Comparison of ENCODE assay signal across 8 cellular contexts in genomic region chr6:138773177-138774091, GRCh38. TPM values are rescaled to one million over a fixed set of nuclear protein-coding genes. Genes with fewer than 3 reads are reported as not detected.
DNase-seq lines count a peak whose midpoint lies in the region; ATAC-seq, FAIRE-seq and TF ChIP-seq lines count a peak whose summit lies in the region.

Gene CCDC28A, plus strand, starts transcription at chr6:138773769. Its CDS starts 2,352 bp downstream, at chr6:138776121.

- no peak for TF ChIP-seq EP300 in transverse colon (IDR thresholded peaks at IDR 0.05; ENCODE audit: low read depth)

- no peaks in the 10 kb centered on the region for H3K36me3 ChIP-seq in trophoblast cell (ENCODE audit: control insufficient read depth in 1 of 2, insufficient read depth in 2 of 2, low read length in 2 of 2)
- peaks cover 0 to 18% (median 0%) of the 10 kb centered on the region in 4 donors for H3K36me3 ChIP-seq in transverse colon

- peak within 1 kb of the TSS; percentile 59 for H4K12ac ChIP-seq in trophoblast cell (ENCODE audit: low read depth, low read length)

- peak within 1 kb of the TSS; percentile 92 for H2AFZ ChIP-seq in trophoblast cell (ENCODE audit: insufficient read depth, low read length, poor library complexity)

- H3K27me3 Mint-ChIP-seq in T-cell, result no peaks in the 10 kb centered on the region

- H4K91ac ChIP-seq in trophoblast cell (ENCODE audit: low read depth, low read length), result peak within 1 kb of the TSS; percentile 93

- H3K27ac ChIP-seq in adipose tissue (ENCODE audit: low read depth, low read length) (peak within 1 kb of the TSS; percentile 96), trophoblast cell (ENCODE audit: low read depth, low read length) (peak within 1 kb of the TSS; percentile 89), transverse colon (peak within 1 kb of the TSS; percentile 89 to 96 (median 93))

- TF ChIP-seq POLR2A in GM12891 (IDR thresholded peaks at IDR 0.05; ENCODE audit: low read depth, low read length) (0 out of 2 replicates have a peak, but pooled peaks have one; percentile 45), transverse colon (IDR thresholded peaks at IDR 0.05) (peak; percentile 70)

- H3K79me2 ChIP-seq in trophoblast cell (ENCODE audit: control insufficient read depth, insufficient read depth, low read length, poor library complexity), result no peaks in the 10 kb centered on the region

- H3K4me1 ChIP-seq in trophoblast cell (ENCODE audit: control insufficient read depth in 1 of 2, insufficient read depth in 2 of 2, low read length in 2 of 2), result peaks cover 3% of the 10 kb centered on the region in 2 experiments
- peaks cover 0 to 19% (median 13%) of the 10 kb centered on the region in 4 donors for H3K4me1 ChIP-seq in transverse colon

- peak within 1 kb of the TSS; percentile 34 for H2BK12ac ChIP-seq in trophoblast cell (ENCODE audit: low read length)

- H3K27me3 ChIP-seq in trophoblast cell (ENCODE audit: insufficient read depth, low read length) (no peaks in the 10 kb centered on the region), transverse colon (no peaks in the 10 kb centered on the region)

- peak within 1 kb of the TSS; percentile 89 to 98 (median 98) for H3K4me3 Mint-ChIP-seq in T-cell

- H3K18ac ChIP-seq in trophoblast cell (ENCODE audit: low read length), result peak within 1 kb of the TSS; percentile 56

- H3K9me3 Mint-ChIP-seq in T-cell, result no peaks in the 10 kb centered on the region

- DNase-seq in GM12891 (ENCODE audit: insufficient read length, low spot score), result peak; percentile 53
- DNase-seq in NCI-H1436 treated with DMSO at 0.1 percent for 48 hours (lab: John Stamatoyannopoulos, UW), result peak; percentile 82
- DNase-seq in T-cell, result peak; percentile 87 to 95 (median 93)
- peak; percentile 96 for DNase-seq in cardiac septum (ENCODE audit: low spot score)
- DNase-seq in trophoblast cell, result peak; percentile 91 to 98
- peak; percentile 94 for DNase-seq in transverse colon

- in situ Hi-C loops in transverse colon (cut with MboI; ENCODE audit: low pct_ligation_motif_present in 1 of 4, low pct_unique_long_range_greater_than_20kb in 1 of 4, low sequenced_read_pairs in 3 of 4), result loop anchor here (5.0 to 25.0 kb wide), 4 partner anchors 186 to 661 kb away; partner anchors contain the start of genes HEBP2 (in 2 of the 4) and PERP (in 1 of the 4)

- peak within 1 kb of the TSS; percentile 86 for H4K8ac ChIP-seq in trophoblast cell (ENCODE audit: low read depth, low read length)

- peak within 1 kb of the TSS; percentile 85 for H2BK120ac ChIP-seq in trophoblast cell (ENCODE audit: insufficient read depth, low read length, poor library complexity)

- ATAC-seq in HG02840 (IDR thresholded peaks at IDR 0.05; ENCODE audit: low FRiP score, unreplicated experiment) (peak; percentile 96), T-cell (replicated peaks in 1 of 4) (peak; percentile 88 to 92 (median 88))

- 0% methylated on average over 47 of the region's 47 CpGs for WGBS in adipose tissue, 3 donors
- no CpG with 5 or more reads among the region's 47 CpGs for WGBS in trophoblast cell (ENCODE audit: extremely low coverage, insufficient coverage, insufficient read length)
- 0% methylated on average over 4 to 47 of the region's 47 CpGs for WGBS in transverse colon (ENCODE audit: low coverage in 1 of 2), 2 donors

- no peak within 1 kb of the TSS for H3K23ac ChIP-seq in trophoblast cell (ENCODE audit: low read length)

- peak within 1 kb of the TSS; percentile 89 for H3K4me2 ChIP-seq in trophoblast cell (ENCODE audit: low read length)

- H3K27ac Mint-ChIP-seq in T-cell, result peak within 1 kb of the TSS; percentile 100

- peak within 1 kb of the TSS; percentile 37 for H3K4ac ChIP-seq in trophoblast cell (ENCODE audit: low read depth, low read length)

- H3K9me3 ChIP-seq in trophoblast cell (ENCODE audit: insufficient read depth, low read depth, low read length) (no peaks in the 10 kb centered on the region), transverse colon (no peaks in the 10 kb centered on the region)

- H3K9ac ChIP-seq in trophoblast cell (ENCODE audit: low read length), result peak within 1 kb of the TSS; percentile 88

- CTCF ChIA-PET in T-cell (lab: Charles Lee), result interaction anchor here in 1 of 2 donors (0.7 to 1.3 kb wide), 4 partner anchors 10 to 658 kb away, joined by 3 to 5 read pairs (median 4); partner anchors contain the start of gene CITED2

- intact Hi-C loops in cardiac septum (cut with DNase I) (no loop called here), transverse colon (cut with DNase I; ENCODE audit: low total_unique reads) (no loop called here)

- peaks cover 5% of the 10 kb centered on the region for H3K79me1 ChIP-seq in trophoblast cell (ENCODE audit: low read length)

- peak in 2 of 5 experiments; percentile 36 for TF ChIP-seq CTCF in transverse colon (IDR thresholded peaks at IDR 0.05)

- H3K4me3 ChIP-seq in trophoblast cell (ENCODE audit: low read depth, low read length) (peak within 1 kb of the TSS; percentile 88), transverse colon (peak within 1 kb of the TSS; percentile 65 to 75 (median 69))

- no peak within 1 kb of the TSS for H2AK5ac ChIP-seq in trophoblast cell (ENCODE audit: low read length)

- peak; percentile 99 for FAIRE-seq in GM12891 (lab: Jason Lieb, UNC)

- H3K14ac ChIP-seq in trophoblast cell (ENCODE audit: low read length), result peak within 1 kb of the TSS; percentile 77

- peaks cover 14% of the 10 kb centered on the region for H3K36me3 Mint-ChIP-seq in T-cell

- H2BK5ac ChIP-seq in trophoblast cell (ENCODE audit: low read depth, low read length, poor library complexity), result peak within 1 kb of the TSS; percentile 92

- POLR2A ChIA-PET in T-cell (lab: Charles Lee), result interaction anchor here (0.6 to 1.5 kb wide), 6 partner anchors 10 to 1315 kb away, joined by 3 to 7 read pairs (median 3); partner anchors contain the start of gene CITED2 (in 1 of the 2)

- peaks cover 23 to 39% (median 29%) of the 10 kb centered on the region in 3 donors for H3K4me1 Mint-ChIP-seq in T-cell

TF ChIP-seq in GM12891, 5 proteins besides CTCF, POLR2A, EP300 and RAD21:
- no peak for TF ChIP-seq TAF1 (IDR thresholded peaks at IDR 0.05; ENCODE audit: low read depth, low read length)
- peak; percentile 29 for TF ChIP-seq SPI1 (IDR thresholded peaks at IDR 0.05; ENCODE audit: low read depth, low read length)
- TF ChIP-seq POU2F2 (IDR thresholded peaks at IDR 0.05; ENCODE audit: low read depth, low read length), result 0 out of 2 replicates have a peak, but pooled peaks have one; percentile 10
- peak; percentile 49 for TF ChIP-seq PAX5 (IDR thresholded peaks at IDR 0.05; ENCODE audit: insufficient read depth, low read length, severe bottlenecking)
- peak; percentile 39; the same call in 1 of the 2 replicates for TF ChIP-seq POLR2AphosphoS5 (IDR thresholded peaks at IDR 0.05; ENCODE audit: low read depth, low read length)

RNA-seq across cellular contexts. Expression of gene CCDC28A, which starts in this region (rescaled TPM):
- 23.4 TPM for polyA plus RNA-seq in GM12891 (2012; ENCODE audit: low read depth, missing spikeins)
- 10 to 100 TPM; 20.4 to 24.2 (median 23.3) TPM for total RNA-seq in T-cell
- 10 to 100 TPM; 10.5 to 29.2 (median 25.2) TPM for polyA plus RNA-seq in adipose tissue
- total RNA-seq in cardiac septum, result 7.9 TPM
- polyA plus RNA-seq in trophoblast cell (2013), result 14.5 and 15.0 TPM in 2 replicates
- total RNA-seq in transverse colon, result 10 to 100 TPM; 12.0 to 31.4 (median 19.6) TPM

Comparison
In these comparisons a context has a peak if more than half of its experiments do, and no peak if none do; other contexts are left out.
1. Peak in every context shown above with its lines: DNase-seq, ATAC-seq, H3K4me3 ChIP-seq and H3K27ac ChIP-seq.